22 cellular contexts compared by ENCODE assay signal in the genomic region with DNA sequence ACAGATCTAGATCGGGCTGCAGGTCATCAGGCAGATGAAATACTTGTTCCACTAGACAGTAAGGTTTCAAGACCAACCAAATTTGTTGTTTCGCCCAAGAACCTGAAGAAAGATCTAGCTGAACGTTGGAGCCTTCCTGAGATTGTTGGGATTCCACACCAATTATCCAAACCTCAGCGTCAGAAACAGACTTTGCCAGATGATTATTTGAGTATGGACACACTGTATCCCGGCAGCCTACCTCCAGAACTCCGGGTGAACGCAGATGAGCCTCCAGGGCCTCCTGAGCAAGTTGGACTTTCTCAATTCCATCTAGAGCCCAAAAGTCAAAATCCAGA. TPM values are rescaled to one million over a fixed set of nuclear protein-coding genes. Genes with fewer than 3 reads are reported as not detected.
A peak's percentile ranks its signal among the peaks of the same experiment; 100 is the strongest.
DNase-seq lines count a peak whose midpoint lies in the region; ATAC-seq and TF ChIP-seq lines count a peak whose summit lies in the region.
"Had no signal": no experiment of that assay in that cellular context is flagged by ENCODE, and none has a peak within 500 bp of the region (broad histone marks: within the 10 kb centered on the region; RNA-seq: fewer than 3 reads in every experiment).

No MANE protein-coding gene starts in this region.

- no peak for TF ChIP-seq POLR2A in breast epithelium (IDR thresholded peaks at IDR 0.05)

- H4K91ac ChIP-seq in trophoblast cell (ENCODE audit: low read depth, low read length) = no peak overlapping the region

- H3K36me3 Mint-ChIP-seq in MCF 10A (ENCODE audit: insufficient read depth, unreplicated experiment) = peaks cover 11% of the 10 kb centered on the region

- H3K4ac ChIP-seq in trophoblast cell (ENCODE audit: low read depth, low read length) = no peak overlapping the region

- peak overlapping the region; percentile 80 to 83 for H3K27ac ChIP-seq in breast epithelium
- peak overlapping the region; percentile 27 for H3K27ac ChIP-seq in KOPT-K1 (ENCODE audit: low read depth, low read length, poor library complexity, severe bottlenecking)
- no peak overlapping the region for H3K27ac ChIP-seq in trophoblast cell (ENCODE audit: low read depth, low read length)
- peak overlapping the region; percentile 38 to 39 for H3K27ac ChIP-seq in thoracic aorta
- H3K27ac ChIP-seq: 22Rv1; BLaER1 treated with 17β-estradiol and CSF1 and Interleukin-3, amounts not matched to agents 10 nM and 100 nM; GM23248 had no signal

- H3K36me3 ChIP-seq in breast epithelium (no peaks in the 10 kb centered on the region), KOPT-K1 (ENCODE audit: insufficient read depth, low read length) (peaks cover 58% of the 10 kb centered on the region), trophoblast cell (ENCODE audit: control insufficient read depth in 1 of 2, insufficient read depth in 2 of 2, low read length in 2 of 2) (peaks cover 7% of the 10 kb centered on the region in 2 experiments), thoracic aorta (peaks cover 9% of the 10 kb centered on the region)

- no peak for TF ChIP-seq CTCF in breast epithelium (IDR thresholded peaks at IDR 0.05)
- TF ChIP-seq CTCF in MCF 10A (IDR thresholded peaks at IDR 0.05; ENCODE audit: unreplicated experiment) = no peak
- TF ChIP-seq CTCF in thoracic aorta (IDR thresholded peaks at IDR 0.05) = no peak

- BruUV-seq in MCF 10A (replicated peaks; lab: Mats Ljungman, UMichigan) = no TSS peak

- H2BK5ac ChIP-seq in trophoblast cell (ENCODE audit: low read depth, low read length, poor library complexity) = no peak overlapping the region

- H3K23ac ChIP-seq in trophoblast cell (ENCODE audit: low read length) = no peak overlapping the region

- no peak overlapping the region for H3K18ac ChIP-seq in trophoblast cell (ENCODE audit: low read length)

- POLR2A ChIA-PET in MCF 10A (lab: Yijun Ruan, JAX) = interaction anchor here (1.3 kb wide), 1 partner anchor 15 kb away, joined by 5 read pairs; the partner anchor contains the start of gene LRRC37B

- H4K12ac ChIP-seq in trophoblast cell (ENCODE audit: low read depth, low read length) = no peak overlapping the region

- H2AK5ac ChIP-seq in trophoblast cell (ENCODE audit: low read length) = no peak overlapping the region

- H3K4me1 Mint-ChIP-seq in MCF 10A (ENCODE audit: insufficient read depth, unreplicated experiment) = no peaks in the 10 kb centered on the region

- CTCF ChIA-PET in MCF 10A (lab: Yijun Ruan, JAX) = no interaction called here

- no peak overlapping the region for H3K27ac Mint-ChIP-seq in MCF 10A (ENCODE audit: low read depth, unreplicated experiment)
- H3K27ac Mint-ChIP-seq: B cell; CD4-positive, alpha-beta T cell; CD8-positive, alpha-beta memory T cell had no signal

- intact Hi-C loops in breast epithelium (cut with DNase I; ENCODE audit: low total_unique reads) = no loop called here
- intact Hi-C loops in MCF 10A (cut with micrococcal nuclease) = no loop called here

- no peak overlapping the region for H3K4me3 Mint-ChIP-seq in MCF 10A (ENCODE audit: unreplicated experiment)
- H3K4me3 Mint-ChIP-seq: B cell; CD14-positive monocyte; CD4-positive, alpha-beta T cell; CD8-positive, alpha-beta memory T cell had no signal

- H3K14ac ChIP-seq in trophoblast cell (ENCODE audit: low read length) = no peak overlapping the region

- H3K9me3 ChIP-seq in breast epithelium (no peaks in the 10 kb centered on the region), KOPT-K1 (ENCODE audit: insufficient read depth, low read length, poor library complexity, severe bottlenecking) (no peaks in the 10 kb centered on the region), trophoblast cell (ENCODE audit: insufficient read depth, low read depth, low read length) (peaks cover 3% of the 10 kb centered on the region), thoracic aorta (no peaks in the 10 kb centered on the region)
- H3K9me3 ChIP-seq: BLaER1 treated with 17β-estradiol and CSF1 and Interleukin-3, amounts not matched to agents 10 nM and 100 nM had no signal

- H3K4me1 ChIP-seq in breast epithelium = no peaks in the 10 kb centered on the region
- peaks cover 0 to 5% of the 10 kb centered on the region in 2 experiments for H3K4me1 ChIP-seq in trophoblast cell (ENCODE audit: control insufficient read depth in 1 of 2, insufficient read depth in 2 of 2, low read length in 2 of 2)
- H3K4me1 ChIP-seq in thoracic aorta (ENCODE audit: control insufficient read depth in 1 of 2, low read depth in 2 of 2) = peaks cover 6 to 14% of the 10 kb centered on the region in 2 donors

- H3K27me3 ChIP-seq in breast epithelium = no peaks in the 10 kb centered on the region
- no peaks in the 10 kb centered on the region for H3K27me3 ChIP-seq in trophoblast cell (ENCODE audit: insufficient read depth, low read length)
- no peaks in the 10 kb centered on the region for H3K27me3 ChIP-seq in thoracic aorta (replicated peaks; ENCODE audit: insufficient read depth)
- H3K27me3 ChIP-seq: BLaER1 treated with 17β-estradiol and CSF1 and Interleukin-3, amounts not matched to agents 10 nM and 100 nM had no signal

- H2BK120ac ChIP-seq in trophoblast cell (ENCODE audit: insufficient read depth, low read length, poor library complexity) = no peak overlapping the region

- H3K4me2 ChIP-seq in trophoblast cell (ENCODE audit: low read length) = no peak overlapping the region
- H3K4me2 ChIP-seq: BLaER1 treated with 17β-estradiol and CSF1 and Interleukin-3, amounts not matched to agents 10 nM and 100 nM had no signal

- H2BK12ac ChIP-seq in trophoblast cell (ENCODE audit: low read length) = no peak overlapping the region

- H3K9me3 Mint-ChIP-seq in MCF 10A (ENCODE audit: unreplicated experiment) = no peaks in the 10 kb centered on the region
- H3K9me3 Mint-ChIP-seq: CD14-positive monocyte; CD4-positive, alpha-beta T cell; CD8-positive, alpha-beta memory T cell had no signal

- H2AFZ ChIP-seq in trophoblast cell (ENCODE audit: insufficient read depth, low read length, poor library complexity) = no peak overlapping the region
- H2AFZ ChIP-seq: GM23248 had no signal

- no peak for ATAC-seq in thoracic aorta (ENCODE audit: insufficient number of reproducible peaks, low FRiP score, low read depth)
- ATAC-seq: GM12878 had no signal

- WGBS in trophoblast cell (ENCODE audit: extremely low coverage, insufficient coverage, insufficient read length) = no CpG with 5 or more reads among the region's 7 CpGs

- H3K4me3 ChIP-seq in breast epithelium = no peak overlapping the region
- no peak overlapping the region for H3K4me3 ChIP-seq in trophoblast cell (ENCODE audit: low read depth, low read length)
- peak overlapping the region; percentile 39 for H3K4me3 ChIP-seq in thoracic aorta
- H3K4me3 ChIP-seq: BLaER1 treated with 17β-estradiol and CSF1 and Interleukin-3, amounts not matched to agents 10 nM and 100 nM; GM12878; GM23248 had no signal

- no peak overlapping the region for H3K9ac ChIP-seq in trophoblast cell (ENCODE audit: low read length)
- H3K9ac ChIP-seq: BLaER1 treated with 17β-estradiol and CSF1 and Interleukin-3, amounts not matched to agents 10 nM and 100 nM; GM23248 had no signal

- H3K79me2 ChIP-seq in trophoblast cell (ENCODE audit: control insufficient read depth, insufficient read depth, low read length, poor library complexity) = no peaks in the 10 kb centered on the region

- H3K79me1 ChIP-seq in trophoblast cell (ENCODE audit: low read length) = no peaks in the 10 kb centered on the region

- H4K8ac ChIP-seq in trophoblast cell (ENCODE audit: low read depth, low read length) = no peak overlapping the region

- DNase-seq in breast epithelium (ENCODE audit: low spot score in 2 of 2) (no peak), MCF 10A (ENCODE audit: unreplicated experiment) (no peak), trophoblast cell (peak; percentile 9 to 69), thoracic aorta (ENCODE audit: low spot score) (no peak), COR-L47 (lab: John Stamatoyannopoulos, UW) (no peak), midbrain (lab: John Stamatoyannopoulos, UW) (no peak), hypothalamus (lab: John Stamatoyannopoulos, UW) (no peak)
- DNase-seq: Calu3; CD4-positive, alpha-beta T cell; CD8-positive, alpha-beta memory T cell; DMS53; DMS79 treated with DMSO at 0.1 percent for 48 hours; GDM1; GM23248; H7; HCEC 1CT had no signal

- H3K27me3 Mint-ChIP-seq in MCF 10A (ENCODE audit: insufficient read depth, unreplicated experiment) = no peaks in the 10 kb centered on the region
- H3K27me3 Mint-ChIP-seq: B cell; CD4-positive, alpha-beta T cell; CD8-positive, alpha-beta memory T cell had no signal

RNA-seq across cellular contexts. Expression of gene LRRC37B, which starts 14.4 kb away (rescaled TPM):
- total RNA-seq in breast epithelium = 10 to 100 TPM; 11.2 to 33.8 (median 21.0) TPM
- total RNA-seq in MCF 10A (2022) = 11.8 and 20.9 TPM in 2 replicates
- 8.3 and 8.4 TPM in 2 replicates for polyA plus RNA-seq in trophoblast cell (2013)
- 10 to 100 TPM; 23.3 to 23.4 TPM for total RNA-seq in thoracic aorta

Comparison
In these comparisons a context has a peak if more than half of its experiments do, and no peak if none do; other contexts are left out.
1. DNase-seq: peak in trophoblast cell (2 of 2); none in breast epithelium (0 of 2), MCF 10A (single experiment), thoracic aorta (single experiment), COR-L47 (single experiment), midbrain (single experiment) and hypothalamus (0 of 51).